In genomic region chr16:19853973-19854876, GRCh38 we compare ENCODE assay signal across 19 cellular contexts. TPM values are rescaled to one million over a fixed set of nuclear protein-coding genes. Genes with fewer than 3 reads are reported as not detected.
DNase-seq lines count a peak whose midpoint lies in the region; ATAC-seq and TF ChIP-seq lines count a peak whose summit lies in the region.
"Had no signal": no experiment of that assay in that cellular context is flagged by ENCODE, and none has a peak within 500 bp of the region (broad histone marks: within the 10 kb centered on the region; RNA-seq: fewer than 3 reads in every experiment).

No MANE protein-coding gene starts in this region.

- H3K4me1 Mint-ChIP-seq in Calu3 (ENCODE audit: low read depth, unreplicated experiment): no peaks in the 10 kb centered on the region
- H3K4me1 Mint-ChIP-seq: activated naive CD8-positive, alpha-beta T cell treated with anti-CD3 and anti-CD28 coated beads, Interleukin-2, amount 50 U/mL, for 24 hours had no signal

- H3K56ac ChIP-seq in mesendoderm (ENCODE audit: low read length): peak overlapping the region; percentile 10

- peak overlapping the region; percentile 65 for H3K27ac Mint-ChIP-seq in Calu3 (ENCODE audit: unreplicated experiment)
- H3K27ac Mint-ChIP-seq: activated naive CD8-positive, alpha-beta T cell treated with anti-CD3 and anti-CD28 coated beads, Interleukin-2, amount 50 U/mL, for 24 hours had no signal

- H4K8ac ChIP-seq in mesendoderm (ENCODE audit: low read depth, low read length): no peak overlapping the region

- peak overlapping the region; percentile 52 for H3K27ac ChIP-seq in mesendoderm (ENCODE audit: low read depth, low read length)
- H3K27ac ChIP-seq: PC-9, sigmoid colon had no signal

- peaks cover 64% of the 10 kb centered on the region for H3K36me3 Mint-ChIP-seq in Calu3 (ENCODE audit: insufficient read depth, unreplicated experiment)

- intact Hi-C loops in Calu3 (cut with micrococcal nuclease; ENCODE audit: unreplicated experiment): no loop called here

- no peak overlapping the region for H3K4me2 ChIP-seq in mesendoderm (ENCODE audit: low read length)
- H3K4me2 ChIP-seq: PC-9 had no signal

- CTCF ChIA-PET in Calu3 (lab: Charles Lee): interaction anchor here (0.7 kb wide), 1 partner anchor 601 kb away, joined by 3 read pairs; no protein-coding TSS in a partner anchor

- no TSS peak for BruUV-seq in Calu3 (replicated peaks; lab: Mats Ljungman, UMichigan)

- no peaks in the 10 kb centered on the region for H3K27me3 Mint-ChIP-seq in Calu3 (ENCODE audit: unreplicated experiment)
- H3K27me3 Mint-ChIP-seq: activated naive CD8-positive, alpha-beta T cell treated with anti-CD3 and anti-CD28 coated beads, Interleukin-2, amount 50 U/mL, for 24 hours had no signal

- H3K9me3 Mint-ChIP-seq in Calu3 (ENCODE audit: low read depth, unreplicated experiment): no peaks in the 10 kb centered on the region
- H3K9me3 Mint-ChIP-seq: activated naive CD8-positive, alpha-beta T cell treated with anti-CD3 and anti-CD28 coated beads, Interleukin-2, amount 50 U/mL, for 24 hours had no signal

- no peak overlapping the region for H3K9ac ChIP-seq in mesendoderm (ENCODE audit: low read length)

- no peak for ATAC-seq in HG03565 (IDR thresholded peaks at IDR 0.05; ENCODE audit: unreplicated experiment)
- ATAC-seq: activated naive CD8-positive, alpha-beta T cell treated with anti-CD3 and anti-CD28 coated beads, Interleukin-2, amount 50 U/mL, for 24 hours; left cardiac atrium; mucosa of descending colon had no signal

- no peak overlapping the region for H2AK5ac ChIP-seq in mesendoderm (ENCODE audit: low read length)

- H2BK120ac ChIP-seq in mesendoderm (ENCODE audit: low read depth, low read length): no peak overlapping the region

- no peak for TF ChIP-seq CTCF in Calu3 (IDR thresholded peaks at IDR 0.05; ENCODE audit: unreplicated experiment)
- TF ChIP-seq CTCF in GM10266 (IDR thresholded peaks at IDR 0.05; ENCODE audit: control insufficient read depth, insufficient read depth, low read depth, missing control alignments): no peak

- peak overlapping the region; percentile 37 for H3K4ac ChIP-seq in mesendoderm (ENCODE audit: low read depth, low read length)

- no peak overlapping the region for H2BK5ac ChIP-seq in mesendoderm (ENCODE audit: low read length)

- H3K79me1 ChIP-seq in mesendoderm (ENCODE audit: low read length): peaks cover 1% of the 10 kb centered on the region

- H3K4me3 Mint-ChIP-seq in Calu3 (ENCODE audit: low read depth, unreplicated experiment): no peak overlapping the region
- H3K4me3 Mint-ChIP-seq: activated naive CD8-positive, alpha-beta T cell treated with anti-CD3 and anti-CD28 coated beads, Interleukin-2, amount 50 U/mL, for 24 hours had no signal

- no peak for DNase-seq in Calu3
- peak; percentile 29 for DNase-seq in NCI-H1436 (lab: John Stamatoyannopoulos, UW)
- peak; percentile 16 for DNase-seq in cerebellar cortex (ENCODE audit: low spot score)
- peak; percentile 67 for DNase-seq in mesendoderm
- no peak for DNase-seq in GM10266 (ENCODE audit: extremely low spot score)
- DNase-seq in nucleus accumbens (lab: John Stamatoyannopoulos, UW): no peak
- no peak for DNase-seq in HUDEP-2 (lab: John Stamatoyannopoulos, UW; ENCODE audit: unreplicated experiment in 76 of 76)
- DNase-seq: activated CD4-positive, CD25-positive, alpha-beta regulatory T cell treated with anti-CD3 and anti-CD28 coated beads, Interleukin-2, amount 50 U/mL, for 72 hours; activated naive CD8-positive, alpha-beta T cell treated with anti-CD3 and anti-CD28 coated beads, Interleukin-2, amount 50 U/mL, for 24 hours; left cardiac atrium; mucosa of descending colon; NCI-H1105; NCI-H446; occipital lobe; PC-9; sigmoid colon; stimulated activated CD4-positive, alpha-beta T cell treated with anti-CD3 and anti-CD28 coated beads, Interleukin-1b, Interleukin-23, amount 100 ng/mL, for 48 hours; T-helper 9 cell had no signal

- H3K79me2 ChIP-seq in mesendoderm (ENCODE audit: control insufficient read depth, insufficient read depth, low read length): no peaks in the 10 kb centered on the region

- H3K18ac ChIP-seq in mesendoderm (ENCODE audit: low read length): peak overlapping the region; percentile 16

- no peak overlapping the region for H2BK15ac ChIP-seq in mesendoderm (replicated peaks; ENCODE audit: low read depth)

- H3K27me3 ChIP-seq in mesendoderm (ENCODE audit: insufficient read depth, low read length, poor library complexity): no peaks in the 10 kb centered on the region
- H3K27me3 ChIP-seq: sigmoid colon had no signal

- H4K5ac ChIP-seq in mesendoderm (ENCODE audit: low read length): no peak overlapping the region

- H3K23ac ChIP-seq in mesendoderm (ENCODE audit: low read length): no peak overlapping the region

- H3K36me3 ChIP-seq in mesendoderm (ENCODE audit: control insufficient read depth, insufficient read depth, low read length): peaks cover under 1% of the 10 kb centered on the region
- H3K36me3 ChIP-seq: sigmoid colon had no signal

- H3K4me3 ChIP-seq in mesendoderm (ENCODE audit: low read length): no peak overlapping the region
- H3K4me3 ChIP-seq: mucosa of descending colon, PC-9, sigmoid colon had no signal

- WGBS in mesendoderm (ENCODE audit: extremely low coverage, insufficient coverage, low lambda C conversion rate): no CpG with 5 or more reads among the region's 7 CpGs

- peaks cover 15% of the 10 kb centered on the region for H3K4me1 ChIP-seq in mesendoderm (ENCODE audit: control insufficient read depth, low read depth, low read length)
- H3K4me1 ChIP-seq: sigmoid colon had no signal

RNA-seq across cellular contexts. Expression of gene GPRC5B, which starts 30.4 kb away (rescaled TPM):
- 276 and 294 TPM in 2 replicates for total RNA-seq in Calu3 (2022)
- 87.4 TPM for polyA plus RNA-seq in mesendoderm (2013, experiment 1 of 2)
- polyA plus RNA-seq in mesendoderm (2013, experiment 2 of 2): 90.0 TPM

Comparison
In these comparisons a context has a peak if more than half of its experiments do, and no peak if none do; other contexts are left out.
1. DNase-seq: peak in NCI-H1436 (single experiment), cerebellar cortex (single experiment) and mesendoderm (single experiment); none in Calu3 (single experiment), GM10266 (single experiment), nucleus accumbens (0 of 56) and HUDEP-2 (0 of 76).